ENCODE assay signal across 21 cellular contexts in genomic region chr13:113098163-113098732, GRCh38. TPM values are rescaled to one million over a fixed set of nuclear protein-coding genes. Genes with fewer than 3 reads are reported as not detected.
DNase-seq lines count a peak whose midpoint lies in the region; ATAC-seq, FAIRE-seq and TF ChIP-seq lines count a peak whose summit lies in the region.
"Had no signal": no experiment of that assay in that cellular context is flagged by ENCODE, and none has a peak within 500 bp of the region (broad histone marks: within the 10 kb centered on the region; RNA-seq: fewer than 3 reads in every experiment).

No MANE protein-coding gene starts in this region.

- H3K9me3 ChIP-seq in astrocyte (ENCODE audit: insufficient read depth, low read depth, low read length) = no peaks in the 10 kb centered on the region
- no peaks in the 10 kb centered on the region for H3K9me3 ChIP-seq in skeletal muscle satellite cell (replicated peaks; ENCODE audit: low read length)
- H3K9me3 ChIP-seq: adrenal gland, gastrocnemius medialis, tibial artery had no signal

- no peaks in the 10 kb centered on the region for H4K20me1 ChIP-seq in astrocyte (ENCODE audit: insufficient read depth, low read length)
- H4K20me1 ChIP-seq in GM23338 (replicated peaks; ENCODE audit: insufficient read depth) = no peaks in the 10 kb centered on the region

- TF ChIP-seq CTCF in astrocyte (IDR thresholded peaks at IDR 0.05; ENCODE audit: insufficient read depth, low read depth, low read length) = no peak
- no peak for TF ChIP-seq CTCF in glutamatergic neuron (IDR thresholded peaks at IDR 0.05; ENCODE audit: partially characterized antibody, unreplicated experiment)
- TF ChIP-seq CTCF in GM23338 (conservative IDR thresholded peaks at IDR 0.05; ENCODE audit: low read depth in 2 of 2) = no peak

- H3K27me3 Mint-ChIP-seq in astrocyte (ENCODE audit: low read depth, unreplicated experiment) (peaks cover 37% of the 10 kb centered on the region), glutamatergic neuron (ENCODE audit: unreplicated experiment) (peaks cover 7% of the 10 kb centered on the region), GM23338 (ENCODE audit: insufficient read depth, low read depth, poor library complexity) (peaks cover 13% of the 10 kb centered on the region)

- H3K4me3 ChIP-seq in astrocyte (ENCODE audit: insufficient read depth, low read depth, low read length) (no peak overlapping the region), skeletal muscle satellite cell (ENCODE audit: low read length) (no peak overlapping the region), GM23338 (no peak overlapping the region)
- H3K4me3 ChIP-seq: adrenal gland, tibial artery had no signal

- H3K36me3 ChIP-seq in astrocyte (ENCODE audit: insufficient read depth, low read length) (no peaks in the 10 kb centered on the region), skeletal muscle satellite cell (ENCODE audit: insufficient read depth, low read length) (no peaks in the 10 kb centered on the region), GM23338 (ENCODE audit: insufficient read depth) (no peaks in the 10 kb centered on the region)
- H3K36me3 ChIP-seq: adrenal gland, gastrocnemius medialis had no signal

- no peak for ATAC-seq in GM23338
- no peak for ATAC-seq in GM18907 (IDR thresholded peaks at IDR 0.05; ENCODE audit: unreplicated experiment)
- no peak for ATAC-seq in HG03135 (IDR thresholded peaks at IDR 0.05; ENCODE audit: unreplicated experiment)
- ATAC-seq: left lobe of liver; stimulated activated effector memory CD8-positive, alpha-beta T cell treated with anti-CD3 and anti-CD28 coated beads, Interleukin-12 subunit alpha, Interleukin-12 subunit beta, amount 100 ng/mL, for 72 hours had no signal

- peaks cover 17% of the 10 kb centered on the region for H3K27me3 ChIP-seq in astrocyte (ENCODE audit: insufficient read depth, low read length)
- peaks cover 18% of the 10 kb centered on the region for H3K27me3 ChIP-seq in skeletal muscle satellite cell (ENCODE audit: control insufficient read depth, insufficient read depth, low read length)
- H3K27me3 ChIP-seq in GM23338 (ENCODE audit: insufficient read depth) = no peaks in the 10 kb centered on the region
- H3K27me3 ChIP-seq: adrenal gland had no signal

- H3K36me3 Mint-ChIP-seq in astrocyte (ENCODE audit: low read depth, unreplicated experiment) (no peaks in the 10 kb centered on the region), glutamatergic neuron (ENCODE audit: unreplicated experiment) (no peaks in the 10 kb centered on the region), GM23338 (ENCODE audit: low read depth) (no peaks in the 10 kb centered on the region)
- H3K36me3 Mint-ChIP-seq: stimulated activated effector memory CD8-positive, alpha-beta T cell treated with anti-CD3 and anti-CD28 coated beads, Interleukin-12 subunit alpha, Interleukin-12 subunit beta, amount 100 ng/mL, for 72 hours had no signal

- H3K9me3 Mint-ChIP-seq in astrocyte (ENCODE audit: unreplicated experiment) (no peaks in the 10 kb centered on the region), glutamatergic neuron (ENCODE audit: unreplicated experiment) (peaks cover 8% of the 10 kb centered on the region), GM23338 (no peaks in the 10 kb centered on the region)
- H3K9me3 Mint-ChIP-seq: activated T-helper 2 cell treated with anti-CD3 and anti-CD28 coated beads, Interferon-gamma antibody, Interleukin-2, Interleukin-4, amounts not matched to agents 10 μg/mL and 5 μg/mL and 100 μg/mL, durations not matched to agents 14 hours and 24 hours and 36 hours; stimulated activated effector memory CD8-positive, alpha-beta T cell treated with anti-CD3 and anti-CD28 coated beads, Interleukin-12 subunit alpha, Interleukin-12 subunit beta, amount 100 ng/mL, for 72 hours had no signal

- peak overlapping the region; percentile 69 for H2AFZ ChIP-seq in astrocyte (ENCODE audit: low read depth, low read length)
- H2AFZ ChIP-seq in GM23338 = no peak overlapping the region
- H2AFZ ChIP-seq: parathyroid adenoma had no signal

- no peaks in the 10 kb centered on the region for H3K79me2 ChIP-seq in astrocyte (ENCODE audit: insufficient read depth, low read length)
- H3K79me2 ChIP-seq in GM23338 (replicated peaks; ENCODE audit: insufficient read depth) = no peaks in the 10 kb centered on the region
- H3K79me2 ChIP-seq: parathyroid adenoma had no signal

- H3K27ac Mint-ChIP-seq in astrocyte (ENCODE audit: unreplicated experiment) = no peak overlapping the region
- peak overlapping the region; percentile 91 for H3K27ac Mint-ChIP-seq in glutamatergic neuron (ENCODE audit: unreplicated experiment)
- H3K27ac Mint-ChIP-seq in GM23338 = no peak overlapping the region
- H3K27ac Mint-ChIP-seq: activated T-helper 2 cell treated with anti-CD3 and anti-CD28 coated beads, Interferon-gamma antibody, Interleukin-2, Interleukin-4, amounts not matched to agents 10 μg/mL and 5 μg/mL and 100 μg/mL, durations not matched to agents 14 hours and 24 hours and 36 hours; stimulated activated effector memory CD8-positive, alpha-beta T cell treated with anti-CD3 and anti-CD28 coated beads, Interleukin-12 subunit alpha, Interleukin-12 subunit beta, amount 100 ng/mL, for 72 hours had no signal

- DNase-seq in GM04503 (ENCODE audit: low read depth) = peak; percentile 16
- DNase-seq in astrocyte (ENCODE audit: low read depth) = peak; percentile 17
- DNase-seq in glutamatergic neuron = no peak
- no peak for DNase-seq in GM23338 (ENCODE audit: low spot score)
- DNase-seq: activated CD4-positive, CD25-positive, alpha-beta regulatory T cell; adrenal gland; gastrocnemius medialis; NCI-H1417 treated with DMSO at 0.1 percent for 48 hours; NCI-H2171 treated with DMSO at 0.1 percent for 48 hours; stimulated activated CD4-positive, alpha-beta T cell treated with anti-CD3 and anti-CD28 coated beads, Interleukin-12 subunit alpha, Interleukin-12 subunit beta, amount 100 ng/mL, for 4 hours; T-helper 2 cell; tibial artery had no signal

- no peaks in the 10 kb centered on the region for H3K4me1 Mint-ChIP-seq in astrocyte (ENCODE audit: low read depth, unreplicated experiment)
- peaks cover 16% of the 10 kb centered on the region for H3K4me1 Mint-ChIP-seq in glutamatergic neuron (ENCODE audit: low read depth, unreplicated experiment)
- peaks cover 10% of the 10 kb centered on the region; the same call in 2 of the 3 replicates for H3K4me1 Mint-ChIP-seq in GM23338
- H3K4me1 Mint-ChIP-seq: stimulated activated effector memory CD8-positive, alpha-beta T cell treated with anti-CD3 and anti-CD28 coated beads, Interleukin-12 subunit alpha, Interleukin-12 subunit beta, amount 100 ng/mL, for 72 hours had no signal

- peak overlapping the region; percentile 24 for H3K9ac ChIP-seq in astrocyte (ENCODE audit: low read length)
- H3K9ac ChIP-seq in skeletal muscle satellite cell (ENCODE audit: low read depth, low read length) = no peak overlapping the region
- H3K9ac ChIP-seq: parathyroid adenoma had no signal

- H3K4me2 ChIP-seq in astrocyte (ENCODE audit: low read length) = peak overlapping the region; percentile 76
- H3K4me2 ChIP-seq in skeletal muscle satellite cell (ENCODE audit: low read length) = peak overlapping the region; percentile 61
- no peak overlapping the region for H3K4me2 ChIP-seq in GM23338

- H3K4me3 Mint-ChIP-seq in astrocyte (ENCODE audit: unreplicated experiment) = no peak overlapping the region
- no peak overlapping the region for H3K4me3 Mint-ChIP-seq in glutamatergic neuron (ENCODE audit: unreplicated experiment)
- H3K4me3 Mint-ChIP-seq in GM23338 = no peak overlapping the region
- H3K4me3 Mint-ChIP-seq: stimulated activated effector memory CD8-positive, alpha-beta T cell treated with anti-CD3 and anti-CD28 coated beads, Interleukin-12 subunit alpha, Interleukin-12 subunit beta, amount 100 ng/mL, for 72 hours had no signal

- H3K9me2 ChIP-seq in GM23338 (ENCODE audit: insufficient read depth) = no peaks in the 10 kb centered on the region

- FAIRE-seq in astrocyte (lab: Jason Lieb, UNC) = no peak
- FAIRE-seq: endometrium, HTR-8/SVneo had no signal

- H3K4me1 ChIP-seq in astrocyte (ENCODE audit: insufficient read depth, low read length) (peaks cover 4% of the 10 kb centered on the region), skeletal muscle satellite cell (ENCODE audit: control insufficient read depth, insufficient read depth, low read length) (no peaks in the 10 kb centered on the region), GM23338 (ENCODE audit: insufficient read depth) (no peaks in the 10 kb centered on the region)
- H3K4me1 ChIP-seq: adrenal gland, parathyroid adenoma, tibial artery had no signal

- H3K27ac ChIP-seq in astrocyte (ENCODE audit: low read depth, low read length) = no peak overlapping the region
- H3K27ac ChIP-seq in GM23338 (ENCODE audit: low read depth) = no peak overlapping the region
- H3K27ac ChIP-seq: adrenal gland, gastrocnemius medialis, parathyroid adenoma, tibial artery had no signal

- H3F3A ChIP-seq in GM23338 (replicated peaks; ENCODE audit: low read depth) = no peaks in the 10 kb centered on the region

TF ChIP-seq in GM23338, 12 proteins besides CTCF, POLR2A, EP300 and RAD21 (continues in another document):
- TF ChIP-seq STAT1 (IDR thresholded peaks at IDR 0.05; ENCODE audit: unreplicated experiment) (no peak), ZNF331 (CRISPR knock-in tag; IDR thresholded peaks at IDR 0.05; ENCODE audit: low read depth) (no peak), JUNB (IDR thresholded peaks at IDR 0.05; ENCODE audit: unreplicated experiment) (no peak), CREB1 (CRISPR knock-in tag; IDR thresholded peaks at IDR 0.05; ENCODE audit: low read depth) (no peak)

RNA-seq across cellular contexts. Expression of gene F7, which starts 7.3 kb away (rescaled TPM):
- not detected in 2 replicates for total RNA-seq in astrocyte
- total RNA-seq in glutamatergic neuron (ENCODE audit: unreplicated experiment) = not detected
- not detected in 2 replicates for total RNA-seq in skeletal muscle satellite cell (2012; rRNA removed)
- total RNA-seq in GM23338 (2014; rRNA removed; shearing (Covaris generic)) = 0.16 and 0.24 TPM in 2 replicates
- 0.16 and 0.21 TPM in 2 replicates for polyA plus RNA-seq in GM23338 (2016; fragmentation: Nextera tagmentation; extraction: Ambion mirVana)
- total RNA-seq: activated T-helper 2 cell treated with anti-CD3 and anti-CD28 coated beads, Interferon-gamma antibody, Interleukin-2, Interleukin-4, amounts not matched to agents 10 μg/mL and 5 μg/mL and 100 μg/mL, durations not matched to agents 14 hours and 24 hours and 36 hours had no signal

RNA-seq across cellular contexts. Expression of gene F10, which starts 24.4 kb away (rescaled TPM):
- total RNA-seq in astrocyte (0.45 TPM in 1 of 2 replicates, not detected in the other), glutamatergic neuron (ENCODE audit: unreplicated experiment) (0.74 TPM)
- 1.5 and 1.8 TPM in 2 replicates for total RNA-seq in skeletal muscle satellite cell (2012; rRNA removed)
- 0.76 and 1.0 TPM in 2 replicates for total RNA-seq in GM23338 (2014; rRNA removed; shearing (Covaris generic))
- 1.6 and 1.7 TPM in 2 replicates for polyA plus RNA-seq in GM23338 (2016; fragmentation: Nextera tagmentation; extraction: Ambion mirVana)
- total RNA-seq: activated T-helper 2 cell treated with anti-CD3 and anti-CD28 coated beads, Interferon-gamma antibody, Interleukin-2, Interleukin-4, amounts not matched to agents 10 μg/mL and 5 μg/mL and 100 μg/mL, durations not matched to agents 14 hours and 24 hours and 36 hours had no signal

Comparison
In these comparisons a context has a peak if more than half of its experiments do, and no peak if none do; other contexts are left out.
1. DNase-seq: peak in GM04503 (single experiment) and astrocyte (single experiment); none in glutamatergic neuron (single experiment) and GM23338 (single experiment).